In the genomic region with DNA sequence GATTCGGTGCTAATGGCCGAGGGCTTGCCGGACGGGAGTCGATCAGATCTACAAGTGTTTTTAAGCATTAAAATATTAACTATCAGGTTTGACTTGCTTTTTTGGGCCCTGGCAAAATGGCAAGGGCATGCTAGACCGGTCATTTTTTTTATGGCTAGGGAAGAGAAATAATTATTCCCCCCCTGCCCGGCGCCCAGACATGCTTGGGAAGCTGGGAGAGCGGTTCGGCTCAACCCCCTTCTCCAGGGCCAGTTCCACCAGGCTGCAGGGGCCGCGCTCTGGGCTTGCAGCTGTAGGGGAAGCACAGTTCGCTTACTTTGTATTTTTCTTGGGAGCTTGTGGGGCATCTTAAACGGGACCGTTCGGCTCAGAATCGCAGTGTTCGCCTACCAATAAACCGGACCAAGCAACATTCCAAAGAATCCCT, we compare ENCODE assay signal across 8 cellular contexts. TPM values are rescaled to one million over a fixed set of nuclear protein-coding genes. Genes with fewer than 3 reads are reported as not detected.
A peak's percentile ranks its signal among the peaks of the same experiment; 100 is the strongest.
DNase-seq lines count a peak whose midpoint lies in the region; ATAC-seq and TF ChIP-seq lines count a peak whose summit lies in the region.

No MANE protein-coding gene starts in this region.

- H3K27me3 Mint-ChIP-seq in CD8-positive, alpha-beta memory T cell = peaks cover 0 to 31% of the 10 kb centered on the region in 2 donors
- H3K27me3 Mint-ChIP-seq in WTC11 (ENCODE audit: low read depth) = no peaks in the 10 kb centered on the region; the same call in 1 of the 2 replicates

- peaks cover 0 to 13% (median 0%) of the 10 kb centered on the region in 3 donors for H3K36me3 Mint-ChIP-seq in CD8-positive, alpha-beta memory T cell
- peaks cover 16% of the 10 kb centered on the region for H3K36me3 Mint-ChIP-seq in WTC11

- no peaks in the 10 kb centered on the region for H3K36me3 ChIP-seq in CD8-positive, alpha-beta memory T cell (ENCODE audit: insufficient read depth, low read length)
- H3K36me3 ChIP-seq in heart right ventricle (peaks cover 0 to under 1% (median 0%) of the 10 kb centered on the region in 9 donors), parathyroid adenoma (ENCODE audit: control insufficient read depth, insufficient read depth, low read length) (no peaks in the 10 kb centered on the region)

- peaks cover 4% of the 10 kb centered on the region for H3K79me2 ChIP-seq in parathyroid adenoma

- no peak overlapping the region for H3K9ac ChIP-seq in parathyroid adenoma

- H3K27ac Mint-ChIP-seq in CD8-positive, alpha-beta memory T cell = peak overlapping the region in 2 of 8 donors; percentile 66 to 67
- H3K27ac Mint-ChIP-seq in WTC11 = peak overlapping the region; percentile 94

- H3K4me3 ChIP-seq in CD8-positive, alpha-beta memory T cell (ENCODE audit: low read length) = no peak overlapping the region
- H3K4me3 ChIP-seq in heart right ventricle (peak overlapping the region; percentile 62 to 90 (median 74)), parathyroid adenoma (ENCODE audit: low read depth, low read length) (peak overlapping the region; percentile 77)

- peaks cover 5% of the 10 kb centered on the region for H3K27me3 ChIP-seq in CD8-positive, alpha-beta memory T cell (ENCODE audit: insufficient read depth, low read length, poor library complexity, severe bottlenecking)
- H3K27me3 ChIP-seq in heart right ventricle (peaks cover 0 to 26% (median 0%) of the 10 kb centered on the region in 7 donors), parathyroid adenoma (ENCODE audit: control insufficient read depth, insufficient read depth, low read length) (no peaks in the 10 kb centered on the region)

- H2AFZ ChIP-seq in parathyroid adenoma = no peak overlapping the region

- ATAC-seq in WTC11 = no peak
- no peak for ATAC-seq in heart right ventricle
- no peak for ATAC-seq in omental fat pad (ENCODE audit: low FRiP score)
- no peak for ATAC-seq in GM21737 (IDR thresholded peaks at IDR 0.05; ENCODE audit: unreplicated experiment)

- no peak for DNase-seq in CD8-positive, alpha-beta memory T cell
- DNase-seq in WTC11 (ENCODE audit: low spot score) (peak; percentile 39), heart right ventricle (peak; percentile 38 to 45), omental fat pad (ENCODE audit: low spot score) (no peak), NCI-H524 treated with DMSO at 0.1 percent for 48 hours (lab: John Stamatoyannopoulos, UW) (no peak), ecto neural progenitor cell (ENCODE audit: low spot score) (no peak)

- peaks cover 34 to 50% (median 38%) of the 10 kb centered on the region in 3 donors for H3K4me1 Mint-ChIP-seq in CD8-positive, alpha-beta memory T cell
- peaks cover 61% of the 10 kb centered on the region for H3K4me1 Mint-ChIP-seq in WTC11

- peak overlapping the region; percentile 81 for H3K4me2 ChIP-seq in parathyroid adenoma (ENCODE audit: low read length)

- H3K4me3 Mint-ChIP-seq in CD8-positive, alpha-beta memory T cell = peak overlapping the region; percentile 54 to 89 (median 83)
- peak overlapping the region; percentile 85 for H3K4me3 Mint-ChIP-seq in WTC11

- H3K9me3 Mint-ChIP-seq in CD8-positive, alpha-beta memory T cell = no peaks in the 10 kb centered on the region
- H3K9me3 Mint-ChIP-seq in WTC11 = no peaks in the 10 kb centered on the region

- TF ChIP-seq CTCF in WTC11 (IDR thresholded peaks at IDR 0.05) (no peak), heart right ventricle (IDR thresholded peaks at IDR 0.05) (no peak), parathyroid adenoma (IDR thresholded peaks at IDR 0.05) (no peak), omental fat pad (IDR thresholded peaks at IDR 0.05) (no peak)

- H3K9me3 ChIP-seq in CD8-positive, alpha-beta memory T cell (ENCODE audit: low read length) = no peaks in the 10 kb centered on the region
- no peaks in the 10 kb centered on the region for H3K9me3 ChIP-seq in heart right ventricle
- H3K9me3 ChIP-seq in parathyroid adenoma (ENCODE audit: control insufficient read depth, low read length) = no peaks in the 10 kb centered on the region

- intact Hi-C loops in heart right ventricle (cut with DNase I) = loop anchor here in 8 of 10 donors (5.0 to 10.0 kb wide), 13 partner anchors 49 to 476 kb away; no protein-coding TSS in a partner anchor

- POLR2A ChIA-PET in CD8-positive, alpha-beta memory T cell (lab: Charles Lee) = no interaction called here
- POLR2A ChIA-PET in WTC11 (lab: Charles Lee) = no interaction called here

- H3K27ac ChIP-seq in CD8-positive, alpha-beta memory T cell (ENCODE audit: low read depth, low read length) = no peak overlapping the region
- H3K27ac ChIP-seq in heart right ventricle (peak overlapping the region; percentile 84 to 97 (median 90)), parathyroid adenoma (no peak overlapping the region)

- peaks cover 9% of the 10 kb centered on the region for H3K4me1 ChIP-seq in CD8-positive, alpha-beta memory T cell (ENCODE audit: insufficient read depth, low read length)
- peaks cover 9 to 65% (median 49%) of the 10 kb centered on the region in 9 donors for H3K4me1 ChIP-seq in heart right ventricle
- H3K4me1 ChIP-seq in parathyroid adenoma = peaks cover 8% of the 10 kb centered on the region

- CTCF ChIA-PET in CD8-positive, alpha-beta memory T cell (lab: Charles Lee) = no interaction called here
- CTCF ChIA-PET in WTC11 (lab: Charles Lee) = no interaction called here

- WGBS in heart right ventricle, 2 donors = 11 to 17% methylated on average over 19 of the region's 19 CpGs

TF ChIP-seq in WTC11, 78 proteins besides CTCF, POLR2A, EP300 and RAD21:
- TF ChIP-seq TEAD4 (CRISPR knock-in tag; IDR thresholded peaks at IDR 0.05) (0 out of 2 replicates have a peak, but pooled peaks have one; percentile 19), TEAD1 (CRISPR knock-in tag; IDR thresholded peaks at IDR 0.05) (no peak)

RNA-seq across cellular contexts. Expression of gene TCF7L2, which starts 3.0 kb away (rescaled TPM):
- total RNA-seq in CD8-positive, alpha-beta memory T cell = under 1 TPM; 0.81 to 0.89 TPM
- 1.8 TPM for polyA plus RNA-seq in CD8-positive, alpha-beta memory T cell
- total RNA-seq in WTC11 (2021) (44.5 to 51.4 TPM (median 51.1 TPM) in 3 replicates), heart right ventricle (10 to 100 TPM in 9 of 10 donors, 1 to 10 TPM in 1; 9.9 to 15.8 (median 12.0) TPM), omental fat pad (10 to 100 TPM; 22.5 to 30.6 (median 28.5) TPM)
- polyA plus RNA-seq in heart right ventricle = 10 to 100 TPM in 1 of 2 donors, 1 to 10 TPM in 1; 3.6 to 11.9 TPM

Comparison
In these comparisons a context has a peak if more than half of its experiments do, and no peak if none do; other contexts are left out.
1. DNase-seq: peak in WTC11 (single experiment) and heart right ventricle (2 of 2); none in CD8-positive, alpha-beta memory T cell (0 of 5), omental fat pad (single experiment), NCI-H524 treated with DMSO at 0.1 percent for 48 hours (single experiment) and ecto neural progenitor cell (single experiment).
2. H3K27ac ChIP-seq: peak in heart right ventricle (10 of 10); none in CD8-positive, alpha-beta memory T cell (single experiment) and parathyroid adenoma (single experiment).
3. RNA of gene TCF7L2, which starts 3.0 kb away (total RNA-seq): 44.5 to 51.4 TPM in WTC11, 22.5 to 30.6 TPM in omental fat pad and 9.9 to 15.8 TPM in heart right ventricle; 0.81 to 0.89 TPM in CD8-positive, alpha-beta memory T cell; every median in the first group is over 4 times any median in the second.